Comparison of ENCODE assay signal across 8 cellular contexts in the genomic region with DNA sequence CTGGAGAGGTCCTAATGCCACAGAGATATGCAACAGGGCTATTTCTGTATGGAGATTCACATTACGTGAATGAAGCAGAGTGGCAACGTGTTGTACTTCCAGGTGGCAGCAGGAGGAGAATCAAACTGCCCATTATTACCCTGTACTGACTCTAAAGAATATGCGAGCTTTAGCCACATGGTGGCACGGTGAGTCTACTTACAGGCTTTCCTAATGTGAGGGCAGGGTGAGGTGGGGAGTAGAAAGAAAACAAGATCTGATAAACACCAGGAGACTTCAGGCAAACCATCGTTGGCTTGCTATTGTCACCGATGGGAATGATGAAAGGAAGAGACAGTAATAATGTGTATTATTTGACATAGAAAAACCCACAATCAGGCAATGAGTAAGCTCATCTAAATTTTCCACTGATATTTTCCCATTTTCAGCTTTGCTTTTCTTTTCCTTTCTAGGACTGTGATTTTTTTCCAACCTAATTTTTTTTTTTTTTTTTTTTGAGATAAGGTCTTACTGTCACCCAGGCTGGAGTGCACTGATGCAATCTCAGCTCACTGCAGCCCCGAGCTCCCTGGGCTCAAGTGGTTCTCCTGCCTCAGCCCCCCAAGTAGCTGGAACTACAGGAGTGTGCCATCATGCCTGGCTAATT.
A peak's percentile ranks its signal among the peaks of the same experiment; 100 is the strongest.
DNase-seq lines count a peak whose midpoint lies in the region; ATAC-seq, FAIRE-seq and TF ChIP-seq lines count a peak whose summit lies in the region.

No MANE protein-coding gene starts in this region.

- no peaks in the 10 kb centered on the region for H3K9me1 ChIP-seq in K562 (ENCODE audit: control insufficient read depth, insufficient read depth, low read length)

- peak; percentile 96 for FAIRE-seq in A204.1 (lab: Jason Lieb, UNC)
- peak; percentile 75 for FAIRE-seq in K562 (lab: Jason Lieb, UNC)

- H3K79me2 ChIP-seq in K562 (ENCODE audit: control insufficient read depth, insufficient read depth, low read length), result no peaks in the 10 kb centered on the region

- no peaks in the 10 kb centered on the region for H3K9me3 ChIP-seq in K562 (replicated peaks; ENCODE audit: control insufficient read depth, insufficient read depth, low read depth, low read length)

- CTCF ChIA-PET in K562 (lab: Yijun Ruan, JAX; ENCODE audit: low intra/inter-chr PET ratio), result interaction anchor here (0.6 to 2.9 kb wide), 6 partner anchors 124 to 1394 kb away, joined by 3 to 27 read pairs (median 6); a partner anchor contains a TSS

- TF ChIP-seq EP300 in K562 (IDR thresholded peaks at IDR 0.05; ENCODE audit: low read length), result no peak

- in situ Hi-C loops in K562 (cut with MboI), result loop anchor here (5.0 to 25.0 kb wide), 2 partner anchors 199 to 344 kb away; a partner anchor contains a TSS

- H4K20me1 ChIP-seq in K562 (replicated peaks; ENCODE audit: control insufficient read depth, insufficient read depth, low read length), result no peaks in the 10 kb centered on the region

- no peak overlapping the region for H3K4me3 ChIP-seq in K562

- no peak overlapping the region for H3K9ac ChIP-seq in K562 (ENCODE audit: insufficient read depth in 1 of 2, low read depth in 2 of 2, low read length in 2 of 2)

- no peak overlapping the region for H2AFZ ChIP-seq in K562 (ENCODE audit: low read depth, low read length)

- ATAC-seq in GM18505 (IDR thresholded peaks at IDR 0.05; ENCODE audit: unreplicated experiment) (peak; percentile 94), HG02938 (IDR thresholded peaks at IDR 0.05; ENCODE audit: unreplicated experiment) (peak; percentile 93), K562 (peak; percentile 100)

- no peaks in the 10 kb centered on the region for H3K27me3 ChIP-seq in K562 (ENCODE audit: control insufficient read depth in 2 of 2, insufficient read depth in 2 of 2, low read length in 2 of 2)

- no peak overlapping the region for H3K4me2 ChIP-seq in K562 (ENCODE audit: insufficient read depth, low read length)

- H3K36me3 ChIP-seq in K562 (ENCODE audit: control insufficient read depth, insufficient read depth, low read length), result no peaks in the 10 kb centered on the region

- intact Hi-C loops in K562 (cut with micrococcal nuclease), result loop anchor here (1.0 to 10.0 kb wide), 4 partner anchors 117 to 347 kb away; no protein-coding TSS in a partner anchor

- peak; percentile 75 to 91 (median 87) for TF ChIP-seq CTCF in K562 (IDR thresholded peaks at IDR 0.05 in 2 of 3, conservative IDR thresholded peaks at IDR 0.05 in 1 of 3; ENCODE audit: insufficient read depth in 2 of 3, low read depth in 1 of 3, low read length in 3 of 3)

- no TSS peak for BruUV-seq in K562 (replicated peaks; lab: Mats Ljungman, UMichigan)

- no peaks in the 10 kb centered on the region; a peak in 1 of 5 replicates for H3K4me1 ChIP-seq in K562 (replicated peaks in 1 of 2; ENCODE audit: control insufficient read depth in 2 of 2, insufficient read depth in 2 of 2, low read length in 2 of 2)

- POLR2A ChIA-PET in K562 (lab: Yijun Ruan, JAX), result interaction anchor here (0.5 to 2.4 kb wide), 4 partner anchors 11 to 203 kb away, joined by 3 to 4 read pairs (median 3); a partner anchor contains a TSS

- TF ChIP-seq RAD21 in K562 (CRISPR knock-in tag; conservative IDR thresholded peaks at IDR 0.05 in 1 of 2, IDR thresholded peaks at IDR 0.05 in 1 of 2), result peak; percentile 92 to 94

- no peak overlapping the region for H3K27ac ChIP-seq in K562 (ENCODE audit: extremely low read depth, low read depth, low read length)

- peak; percentile 80 for DNase-seq in NCI-H1694 treated with DMSO at 0.1 percent for 48 hours (lab: John Stamatoyannopoulos, UW)
- peak; percentile 2 for DNase-seq in T-helper 22 cell (ENCODE audit: low read depth)
- DNase-seq in K562 (ENCODE audit: extremely low read depth in 1 of 4, low spot score in 3 of 4), result peak; percentile 37 to 73 (median 52)
- DNase-seq in iPS DF 4.7 (ENCODE audit: extremely low read depth, low spot score), result peak; percentile 68
- DNase-seq in stimulated activated CD4-positive, alpha-beta T cell treated with anti-CD3 and anti-CD28 coated beads, Interleukin-12 subunit alpha, Interleukin-12 subunit beta, amount 100 ng/mL, for 48 hours (ENCODE audit: low read depth in 2 of 3, low spot score in 1 of 3), result peak; percentile 20 to 38 (median 31)

- 3% methylated on average over 6 of the region's 7 CpGs for WGBS in K562 (ENCODE audit: insufficient coverage, low coverage, missing lambda C conversion rate)

- no peak for TF ChIP-seq POLR2A in GM18505 (IDR thresholded peaks at IDR 0.05; ENCODE audit: borderline replicate concordance, extremely low read depth, insufficient read depth, insufficient read length)
- TF ChIP-seq POLR2A in K562 (conservative IDR thresholded peaks at IDR 0.05), result no peak

TF ChIP-seq in K562, 482 proteins besides CTCF, POLR2A, EP300 and RAD21 (continues in another document):
- TF ChIP-seq MAZ (CRISPR knock-in tag; conservative IDR thresholded peaks at IDR 0.05 in 1 of 2, IDR thresholded peaks at IDR 0.05 in 1 of 2), result peak; percentile 48 to 83; a peak in 3 of 4 replicates
- TF ChIP-seq ZNF780A (CRISPR knock-in tag; IDR thresholded peaks at IDR 0.05), result no peak
- TF ChIP-seq CTBP1 (IDR thresholded peaks at IDR 0.05; ENCODE audit: borderline replicate concordance), result peak; percentile 33; the same call in 1 of the 2 replicates
- TF ChIP-seq CC2D1A (IDR thresholded peaks at IDR 0.05), result peak; percentile 64
- TF ChIP-seq SOX6 (IDR thresholded peaks at IDR 0.05), result peak; percentile 62
- no peak for TF ChIP-seq ZFPM2 (CRISPR knock-in tag; IDR thresholded peaks at IDR 0.05)
- peak; percentile 62; the same call in 1 of the 2 replicates for TF ChIP-seq ARID2 (IDR thresholded peaks at IDR 0.05)
- no peak for TF ChIP-seq CEBPG (CRISPR knock-in tag; IDR thresholded peaks at IDR 0.05)
- TF ChIP-seq CEBPG (tag; conservative IDR thresholded peaks at IDR 0.05 in 1 of 2, IDR thresholded peaks at IDR 0.05 in 1 of 2), result 0 out of 4 replicates have a peak, but pooled peaks of 1 of the 2 experiments have one; percentile 15
- TF ChIP-seq, protein P1, sequence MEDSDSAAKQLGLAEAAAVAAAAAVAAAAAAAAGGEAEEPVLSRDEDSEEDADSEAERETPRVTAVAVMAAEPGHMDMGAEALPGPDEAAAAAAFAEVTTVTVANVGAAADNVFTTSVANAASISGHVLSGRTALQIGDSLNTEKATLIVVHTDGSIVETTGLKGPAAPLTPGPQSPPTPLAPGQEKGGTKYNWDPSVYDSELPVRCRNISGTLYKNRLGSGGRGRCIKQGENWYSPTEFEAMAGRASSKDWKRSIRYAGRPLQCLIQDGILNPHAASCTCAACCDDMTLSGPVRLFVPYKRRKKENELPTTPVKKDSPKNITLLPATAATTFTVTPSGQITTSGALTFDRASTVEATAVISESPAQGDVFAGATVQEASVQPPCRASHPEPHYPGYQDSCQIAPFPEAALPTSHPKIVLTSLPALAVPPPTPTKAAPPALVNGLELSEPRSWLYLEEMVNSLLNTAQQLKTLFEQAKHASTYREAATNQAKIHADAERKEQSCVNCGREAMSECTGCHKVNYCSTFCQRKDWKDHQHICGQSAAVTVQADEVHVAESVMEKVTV (CRISPR knock-in tag; IDR thresholded peaks at IDR 0.05), result peak; percentile 91
- TF ChIP-seq HDAC2 (IDR thresholded peaks at IDR 0.05), result 0 out of 2 replicates have a peak, but pooled peaks have one; percentile 15
- peak; percentile 72 to 81; a peak in 3 of 4 replicates for TF ChIP-seq FOXK2 (conservative IDR thresholded peaks at IDR 0.05 in 1 of 2, IDR thresholded peaks at IDR 0.05 in 1 of 2; ENCODE audit: low read depth in 2 of 2)
- TF ChIP-seq ATF7 (IDR thresholded peaks at IDR 0.05), result 0 out of 2 replicates have a peak, but pooled peaks have one; percentile 14
- TF ChIP-seq, protein P2, sequence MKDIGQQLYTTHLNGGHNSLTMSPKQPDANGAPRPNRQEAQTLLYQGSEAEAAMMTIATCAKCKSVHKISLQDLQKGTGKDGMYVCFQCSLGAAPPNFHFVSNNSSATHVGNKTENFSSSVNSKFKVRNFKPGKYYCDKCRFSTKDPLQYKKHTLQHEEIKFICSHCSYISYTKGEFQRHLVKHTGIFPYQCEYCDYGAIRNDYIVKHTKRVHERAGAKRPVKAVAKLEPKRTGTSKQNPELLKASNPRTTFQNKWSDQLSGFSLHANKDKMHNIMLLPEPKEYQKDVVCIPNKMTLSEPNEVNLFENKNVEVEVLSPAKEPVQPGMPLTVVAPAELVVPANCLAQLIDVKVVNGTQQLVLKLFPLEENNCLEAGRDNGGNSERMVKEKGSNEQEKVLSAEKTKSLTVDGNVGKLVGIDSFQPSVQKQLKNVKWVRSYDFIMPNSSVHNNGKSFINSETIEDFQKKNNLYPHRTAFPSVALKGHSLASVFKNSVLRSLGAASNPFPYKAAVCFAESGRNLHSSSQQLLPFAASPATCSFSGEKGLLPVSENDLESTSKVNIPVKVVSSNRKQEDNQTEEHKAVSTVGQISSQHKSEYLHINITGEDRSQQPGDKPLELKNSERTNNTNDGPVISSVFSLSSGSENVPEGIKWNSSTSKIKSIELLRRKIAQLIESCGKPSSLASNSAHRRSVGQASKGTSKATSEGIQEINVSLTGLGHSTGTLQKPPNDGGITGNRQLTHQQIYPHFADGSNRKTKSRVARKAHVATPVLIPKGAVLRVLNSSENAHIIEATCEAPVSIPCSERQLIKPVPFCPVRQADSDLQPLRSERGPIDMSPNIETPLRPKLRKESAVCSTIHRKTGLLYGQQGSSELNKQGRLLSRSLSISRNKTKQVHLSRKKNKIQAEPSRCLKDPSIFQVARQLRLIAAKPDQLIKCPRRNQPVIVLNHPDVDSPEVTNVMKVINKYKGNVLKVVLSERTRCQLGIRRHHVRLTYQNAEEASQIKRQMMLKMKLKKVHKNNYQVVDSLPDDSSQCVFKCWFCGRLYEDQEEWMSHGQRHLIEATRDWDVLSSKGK (CRISPR knock-in tag; IDR thresholded peaks at IDR 0.05), result no peak
- TF ChIP-seq SMC3 (conservative IDR thresholded peaks at IDR 0.05; ENCODE audit: insufficient read depth, low read depth, low read length), result peak; percentile 67; the same call in 1 of the 2 replicates
- TF ChIP-seq STAG1 (CRISPR knock-in tag; IDR thresholded peaks at IDR 0.05; ENCODE audit: borderline replicate concordance), result peak; percentile 47; the same call in 1 of the 2 replicates
- TF ChIP-seq, protein P3, sequence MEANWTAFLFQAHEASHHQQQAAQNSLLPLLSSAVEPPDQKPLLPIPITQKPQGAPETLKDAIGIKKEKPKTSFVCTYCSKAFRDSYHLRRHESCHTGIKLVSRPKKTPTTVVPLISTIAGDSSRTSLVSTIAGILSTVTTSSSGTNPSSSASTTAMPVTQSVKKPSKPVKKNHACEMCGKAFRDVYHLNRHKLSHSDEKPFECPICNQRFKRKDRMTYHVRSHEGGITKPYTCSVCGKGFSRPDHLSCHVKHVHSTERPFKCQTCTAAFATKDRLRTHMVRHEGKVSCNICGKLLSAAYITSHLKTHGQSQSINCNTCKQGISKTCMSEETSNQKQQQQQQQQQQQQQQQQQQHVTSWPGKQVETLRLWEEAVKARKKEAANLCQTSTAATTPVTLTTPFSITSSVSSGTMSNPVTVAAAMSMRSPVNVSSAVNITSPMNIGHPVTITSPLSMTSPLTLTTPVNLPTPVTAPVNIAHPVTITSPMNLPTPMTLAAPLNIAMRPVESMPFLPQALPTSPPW (CRISPR knock-in tag; IDR thresholded peaks at IDR 0.05), result peak; percentile 55
- TF ChIP-seq ZEB2 (IDR thresholded peaks at IDR 0.05), result peak; percentile 17; the same call in 1 of the 2 replicates

Comparison
In these comparisons a context has a peak if more than half of its experiments do, and no peak if none do; other contexts are left out.
1. DNase-seq: peak in every context shown above with its lines; median percentile 80 in NCI-H1694 treated with DMSO at 0.1 percent for 48 hours; 68 in iPS DF 4.7; 52 in K562; 31 in stimulated activated CD4-positive, alpha-beta T cell treated with anti-CD3 and anti-CD28 coated beads, Interleukin-12 subunit alpha, Interleukin-12 subunit beta, amount 100 ng/mL, for 48 hours; 2 in T-helper 22 cell.